8 cellular contexts compared by ENCODE assay signal in genomic region chr20:44886276-44886671, GRCh38. TPM values are rescaled to one million over a fixed set of nuclear protein-coding genes. Genes with fewer than 3 reads are reported as not detected.
A peak's percentile ranks its signal among the peaks of the same experiment; 100 is the strongest.
DNase-seq lines count a peak whose midpoint lies in the region; ATAC-seq and TF ChIP-seq lines count a peak whose summit lies in the region.

No MANE protein-coding gene starts in this region.

- H3K36me3 ChIP-seq in SK-N-MC (ENCODE audit: insufficient read depth, low read length), result peaks cover 32% of the 10 kb centered on the region

- peak overlapping the region; percentile 60 for H3K27ac ChIP-seq in SK-N-MC

- DNase-seq in SK-N-MC (ENCODE audit: low read depth, low spot score) (no peak), fibroblast of the aortic adventitia (ENCODE audit: low read depth) (no peak), skeletal muscle cell (ENCODE audit: low read depth) (no peak), NCI-H774 (lab: John Stamatoyannopoulos, UW) (no peak), ecto neural progenitor cell (ENCODE audit: low spot score) (no peak), SW480 (ENCODE audit: low spot score) (no peak)

- H3K9me3 ChIP-seq in SK-N-MC (ENCODE audit: low read depth, low read length), result no peaks in the 10 kb centered on the region

- H3K4me3 ChIP-seq in SK-N-MC (peak overlapping the region; percentile 86), fibroblast of the aortic adventitia (ENCODE audit: low read depth, low read length) (peak overlapping the region; percentile 90), skeletal muscle cell (ENCODE audit: low read depth, low read length) (peak overlapping the region; percentile 99)

- H3K9ac ChIP-seq in SK-N-MC (ENCODE audit: insufficient read length), result peak overlapping the region; percentile 97

- TF ChIP-seq CTCF in fibroblast of the aortic adventitia (IDR thresholded peaks at IDR 0.05; ENCODE audit: insufficient read depth, low read length), result no peak

- ATAC-seq in GM21717 (IDR thresholded peaks at IDR 0.05; ENCODE audit: unreplicated experiment) (peak; percentile 2), GM18868 (IDR thresholded peaks at IDR 0.05; ENCODE audit: unreplicated experiment) (no peak)

RNA-seq across cellular contexts. Expression of gene YWHAB, which starts 0.8 kb away (rescaled TPM):
- 174 and 180 TPM in 2 replicates for total RNA-seq in fibroblast of the aortic adventitia (ENCODE audit: low replicate concordance)

RNA-seq across cellular contexts. Expression of gene PABPC1L, which starts 23.6 kb away (rescaled TPM):
- total RNA-seq in fibroblast of the aortic adventitia (ENCODE audit: low replicate concordance), result 7.9 and 13.8 TPM in 2 replicates
